ENCODE assay signal across 15 cellular contexts in the genomic region with DNA sequence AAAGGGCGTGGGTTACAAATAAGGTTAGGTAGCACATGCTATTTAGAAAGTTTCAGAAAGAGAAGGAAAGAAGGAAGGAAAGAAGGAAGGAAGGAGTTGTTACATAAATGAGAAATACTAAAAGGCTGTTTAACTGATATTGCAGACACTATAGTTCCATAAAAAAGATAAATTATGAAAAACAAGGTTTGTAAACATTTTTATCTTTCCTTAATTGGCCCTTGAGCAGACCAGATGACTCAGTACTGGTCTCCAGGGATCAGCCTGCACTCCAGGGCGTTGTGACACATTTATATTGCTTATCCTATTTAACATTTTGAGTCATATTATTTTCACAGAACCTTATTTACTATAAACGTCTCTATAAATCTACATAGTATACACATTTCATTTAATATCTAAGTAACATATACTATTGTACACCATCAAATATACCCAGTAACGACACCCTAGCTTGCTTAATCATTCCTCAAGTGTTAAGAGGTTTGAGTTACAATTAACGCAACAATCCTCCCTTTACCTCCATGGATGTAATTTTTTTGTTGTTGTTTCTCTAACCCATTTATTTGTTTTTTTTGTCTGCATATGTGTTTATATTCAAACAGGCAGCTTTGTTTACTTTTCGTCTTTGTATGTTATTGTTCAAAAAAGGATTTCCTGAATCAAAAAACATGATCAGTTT. TPM values are rescaled to one million over a fixed set of nuclear protein-coding genes. Genes with fewer than 3 reads are reported as not detected.
DNase-seq lines count a peak whose midpoint lies in the region; ATAC-seq, FAIRE-seq and TF ChIP-seq lines count a peak whose summit lies in the region.
"Had no signal": no experiment of that assay in that cellular context is flagged by ENCODE, and none has a peak within 500 bp of the region (broad histone marks: within the 10 kb centered on the region; RNA-seq: fewer than 3 reads in every experiment).

No MANE protein-coding gene starts in this region.

- TF ChIP-seq POLR2A in K562 (conservative IDR thresholded peaks at IDR 0.05), result no peak

- ATAC-seq in K562, result 0 out of 3 replicates have a peak, but pooled peaks have one; percentile 15
- ATAC-seq in left colon, result peak; percentile 27
- ATAC-seq: heart left ventricle had no signal

- POLR2A ChIA-PET in K562 (lab: Yijun Ruan, JAX), result interaction anchor here (0.5 to 1.4 kb wide), 5 partner anchors 9 to 208 kb away, joined by 3 to 6 read pairs (median 4); a partner anchor contains a TSS

- peak; percentile 54 for FAIRE-seq in K562 (lab: Jason Lieb, UNC)

- H4K20me1 ChIP-seq in K562 (replicated peaks; ENCODE audit: control insufficient read depth, insufficient read depth, low read length), result no peaks in the 10 kb centered on the region

- H3K4me1 ChIP-seq in K562 (replicated peaks in 1 of 2; ENCODE audit: control insufficient read depth in 2 of 2, insufficient read depth in 2 of 2, low read length in 2 of 2), result peaks cover 41 to 51% of the 10 kb centered on the region in 2 experiments

- no peak for TF ChIP-seq CTCF in K562 (IDR thresholded peaks at IDR 0.05 in 2 of 3, conservative IDR thresholded peaks at IDR 0.05 in 1 of 3; ENCODE audit: insufficient read depth in 2 of 3, low read depth in 1 of 3, low read length in 3 of 3)

- peaks cover 22% of the 10 kb centered on the region for H3K79me2 ChIP-seq in K562 (ENCODE audit: control insufficient read depth, insufficient read depth, low read length)

- H3K36me3 ChIP-seq in K562 (ENCODE audit: control insufficient read depth, insufficient read depth, low read length), result peaks cover 6% of the 10 kb centered on the region; the same call in 2 of the 3 replicates
- H3K36me3 ChIP-seq: heart left ventricle, left ventricle myocardium inferior had no signal

- H3K27ac ChIP-seq in K562 (ENCODE audit: extremely low read depth, low read depth, low read length), result peak overlapping the region; percentile 5; the same call in 2 of the 3 replicates
- H3K27ac ChIP-seq: heart left ventricle, left ventricle myocardium inferior, skin epidermis had no signal

- H2AFZ ChIP-seq in K562 (ENCODE audit: low read depth, low read length), result peak overlapping the region; percentile 90

- H3K4me3 ChIP-seq in K562, result no peak overlapping the region
- H3K4me3 ChIP-seq: heart left ventricle, left ventricle myocardium inferior, skin epidermis had no signal

- peak overlapping the region in 1 of 2 experiments; percentile 11; a peak in 1 of 4 replicates for H3K9ac ChIP-seq in K562 (ENCODE audit: insufficient read depth in 1 of 2, low read depth in 2 of 2, low read length in 2 of 2)

- DNase-seq in Daoy (ENCODE audit: low read depth) (peak; percentile 48), LoVo (ENCODE audit: low spot score) (peak; percentile 42), K562 (ENCODE audit: extremely low read depth in 1 of 4, low spot score in 3 of 4) (peak; percentile 55 to 58 (median 56)), left colon (no peak), DMS153 treated with DMSO at 0.1 percent for 48 hours (lab: John Stamatoyannopoulos, UW; ENCODE audit: unreplicated experiment) (no peak), globus pallidus (ENCODE audit: low spot score) (no peak)
- no peak for DNase-seq in stimulated activated CD4-positive, alpha-beta T cell treated with anti-CD3 and anti-CD28 coated beads, Interleukin-15, amount 100 ng/mL, for 24 hours
- no peak for DNase-seq in effector CD4-positive, alpha-beta T cell
- DNase-seq: cortex of kidney, heart left ventricle, left ventricle myocardium inferior, NCI-H1105, NCI-H510A treated with DMSO at 0.1 percent for 48 hours, Right ventricle myocardium superior had no signal

- H3K27me3 ChIP-seq in K562 (ENCODE audit: control insufficient read depth in 2 of 2, insufficient read depth in 2 of 2, low read length in 2 of 2), result no peaks in the 10 kb centered on the region
- H3K27me3 ChIP-seq: heart left ventricle had no signal

- no peak for TF ChIP-seq RAD21 in K562 (CRISPR knock-in tag; conservative IDR thresholded peaks at IDR 0.05 in 1 of 2, IDR thresholded peaks at IDR 0.05 in 1 of 2)

- in situ Hi-C loops in K562 (cut with MboI), result no loop called here

- no peaks in the 10 kb centered on the region for H3K9me1 ChIP-seq in K562 (ENCODE audit: control insufficient read depth, insufficient read depth, low read length)

- no peaks in the 10 kb centered on the region for H3K9me3 ChIP-seq in K562 (replicated peaks; ENCODE audit: control insufficient read depth, insufficient read depth, low read depth, low read length)
- H3K9me3 ChIP-seq: heart left ventricle, left ventricle myocardium inferior had no signal

- H3K4me2 ChIP-seq in K562 (ENCODE audit: insufficient read depth, low read length), result no peak overlapping the region; the same call in 1 of the 2 replicates

- BruUV-seq in K562 (replicated peaks; lab: Mats Ljungman, UMichigan), result no TSS peak

- 10% methylated on average over 6 of the region's 6 CpGs for WGBS in K562 (ENCODE audit: insufficient coverage, low coverage, missing lambda C conversion rate)

- intact Hi-C loops in K562 (cut with micrococcal nuclease), result loop anchor here (5.0 to 10.0 kb wide), 2 partner anchors 97 to 819 kb away; a partner anchor contains a TSS
- intact Hi-C loops in left colon (cut with DNase I, micrococcal nuclease), result no loop called here

- CTCF ChIA-PET in K562 (lab: Yijun Ruan, JAX; ENCODE audit: low intra/inter-chr PET ratio), result interaction anchor here (0.8 kb wide), 1 partner anchor 20 kb away, joined by 3 read pairs; no protein-coding TSS in a partner anchor

- peak; percentile 24; the same call in 1 of the 2 replicates for TF ChIP-seq EP300 in K562 (IDR thresholded peaks at IDR 0.05; ENCODE audit: low read length)

TF ChIP-seq in K562, 482 proteins besides CTCF, POLR2A, EP300 and RAD21 (continues in another document):
- peak; percentile 72 for TF ChIP-seq ARID1B (IDR thresholded peaks at IDR 0.05)
- TF ChIP-seq, protein P1, sequence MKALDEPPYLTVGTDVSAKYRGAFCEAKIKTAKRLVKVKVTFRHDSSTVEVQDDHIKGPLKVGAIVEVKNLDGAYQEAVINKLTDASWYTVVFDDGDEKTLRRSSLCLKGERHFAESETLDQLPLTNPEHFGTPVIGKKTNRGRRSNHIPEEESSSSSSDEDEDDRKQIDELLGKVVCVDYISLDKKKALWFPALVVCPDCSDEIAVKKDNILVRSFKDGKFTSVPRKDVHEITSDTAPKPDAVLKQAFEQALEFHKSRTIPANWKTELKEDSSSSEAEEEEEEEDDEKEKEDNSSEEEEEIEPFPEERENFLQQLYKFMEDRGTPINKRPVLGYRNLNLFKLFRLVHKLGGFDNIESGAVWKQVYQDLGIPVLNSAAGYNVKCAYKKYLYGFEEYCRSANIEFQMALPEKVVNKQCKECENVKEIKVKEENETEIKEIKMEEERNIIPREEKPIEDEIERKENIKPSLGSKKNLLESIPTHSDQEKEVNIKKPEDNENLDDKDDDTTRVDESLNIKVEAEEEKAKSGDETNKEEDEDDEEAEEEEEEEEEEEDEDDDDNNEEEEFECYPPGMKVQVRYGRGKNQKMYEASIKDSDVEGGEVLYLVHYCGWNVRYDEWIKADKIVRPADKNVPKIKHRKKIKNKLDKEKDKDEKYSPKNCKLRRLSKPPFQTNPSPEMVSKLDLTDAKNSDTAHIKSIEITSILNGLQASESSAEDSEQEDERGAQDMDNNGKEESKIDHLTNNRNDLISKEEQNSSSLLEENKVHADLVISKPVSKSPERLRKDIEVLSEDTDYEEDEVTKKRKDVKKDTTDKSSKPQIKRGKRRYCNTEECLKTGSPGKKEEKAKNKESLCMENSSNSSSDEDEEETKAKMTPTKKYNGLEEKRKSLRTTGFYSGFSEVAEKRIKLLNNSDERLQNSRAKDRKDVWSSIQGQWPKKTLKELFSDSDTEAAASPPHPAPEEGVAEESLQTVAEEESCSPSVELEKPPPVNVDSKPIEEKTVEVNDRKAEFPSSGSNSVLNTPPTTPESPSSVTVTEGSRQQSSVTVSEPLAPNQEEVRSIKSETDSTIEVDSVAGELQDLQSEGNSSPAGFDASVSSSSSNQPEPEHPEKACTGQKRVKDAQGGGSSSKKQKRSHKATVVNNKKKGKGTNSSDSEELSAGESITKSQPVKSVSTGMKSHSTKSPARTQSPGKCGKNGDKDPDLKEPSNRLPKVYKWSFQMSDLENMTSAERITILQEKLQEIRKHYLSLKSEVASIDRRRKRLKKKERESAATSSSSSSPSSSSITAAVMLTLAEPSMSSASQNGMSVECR (CRISPR knock-in tag; IDR thresholded peaks at IDR 0.05), result no peak
- peak; percentile 83 for TF ChIP-seq FOSL1 (tag; conservative IDR thresholded peaks at IDR 0.05)
- no peak for TF ChIP-seq SP1 (CRISPR knock-in tag; IDR thresholded peaks at IDR 0.05)
- no peak for TF ChIP-seq GABPB2 (CRISPR knock-in tag; conservative IDR thresholded peaks at IDR 0.05)
- TF ChIP-seq ZC3H11A (IDR thresholded peaks at IDR 0.05; ENCODE audit: low read depth, low read length), result no peak
- peak; percentile 48 for TF ChIP-seq MEIS2 (IDR thresholded peaks at IDR 0.05; ENCODE audit: partially characterized antibody)
- TF ChIP-seq GTF2E2 (tag; IDR thresholded peaks at IDR 0.05), result 0 out of 2 replicates have a peak, but pooled peaks have one; percentile 11
- TF ChIP-seq ZNF76 (CRISPR knock-in tag; IDR thresholded peaks at IDR 0.05; ENCODE audit: borderline replicate concordance), result no peak

RNA-seq across cellular contexts. Expression of a gene that starts 2.8 kb away (rescaled TPM):
- 18.2 and 19.3 TPM in 2 replicates for total RNA-seq in Daoy (2014; rRNA removed; shearing (Covaris generic))
- 62.1 and 65.0 TPM in 2 replicates for total RNA-seq in K562 (2011; cell fraction: chromatin; rRNA removed; ENCODE audit: low replicate concordance)
- 26.5 and 31.9 TPM in 2 replicates for total RNA-seq in K562 (2011; cell fraction: nucleolus; rRNA removed)
- total RNA-seq in K562 (2011; cell fraction: nucleoplasm; rRNA removed), result 43.2 and 112 TPM in 2 replicates
- total RNA-seq in K562 (2014; rRNA removed) (34.9 and 43.1 TPM in 2 replicates), K562 (2014; rRNA removed; fragmentation: Illumina TruSeq; extraction: Trizol) (44.1 and 51.7 TPM in 2 replicates), K562 (2015; rRNA removed; fragmentation: Illumina TruSeq; extraction: Trizol) (36.8 and 41.3 TPM in 2 replicates), K562 (2021) (57.7 and 66.1 TPM in 2 replicates), left colon (10 to 100 TPM in 1 of 2 donors, 1 to 10 TPM in 1; 6.0 to 16.6 TPM)
- polyA plus RNA-seq in K562 (2011; rRNA removed) (32.8 and 70.4 TPM in 2 replicates), K562 (2014; fragmentation: Illumina TruSeq; extraction: Trizol) (47.9 and 50.9 TPM in 2 replicates), K562 (2014; fragmentation: Nextera tagmentation; extraction: Ambion mirVana) (10 to 100 TPM; 20.7 to 25.6 TPM), K562 (2014; rRNA removed) (25.6 and 29.0 TPM in 2 replicates)
- polyA plus RNA-seq in K562 (2011; cell fraction: cytosol; rRNA removed), result 26.1 and 28.8 TPM in 2 replicates
- 33.7 and 65.3 TPM in 2 replicates for polyA plus RNA-seq in K562 (2011; cell fraction: nucleus; rRNA removed)
- 37.3 and 45.1 TPM in 2 replicates for polyA plus RNA-seq in K562 (2012)
- 89.7 and 166 TPM in 2 replicates for polyA minus RNA-seq in K562 (2011; rRNA and poly(A)+ RNA removed)
- polyA minus RNA-seq in K562 (2011; cell fraction: cytosol; rRNA and poly(A)+ RNA removed), result 27.4 and 41.0 TPM in 2 replicates
- polyA minus RNA-seq in K562 (2011; cell fraction: nucleus; rRNA and poly(A)+ RNA removed), result 32.4 and 49.9 TPM in 2 replicates

Comparison
In these comparisons a context has a peak if more than half of its experiments do, and no peak if none do; other contexts are left out.
1. DNase-seq: peak in Daoy (single experiment), LoVo (single experiment) and K562 (4 of 4); none in left colon (0 of 2), stimulated activated CD4-positive, alpha-beta T cell treated with anti-CD3 and anti-CD28 coated beads, Interleukin-15, amount 100 ng/mL, for 24 hours (single experiment), DMS153 treated with DMSO at 0.1 percent for 48 hours (single experiment), globus pallidus (single experiment) and effector CD4-positive, alpha-beta T cell (single experiment).